3 cellular contexts compared by ENCODE assay signal in genomic region chr20:21309678-21310467, GRCh38.
TF ChIP-seq lines count a peak whose summit lies in the region.

No MANE protein-coding gene starts in this region.

TF ChIP-seq in HepG2, 621 proteins besides CTCF, POLR2A, EP300 and RAD21 (continues in another document):
- TF ChIP-seq ZNF878 (CRISPR knock-in tag; IDR thresholded peaks at IDR 0.05) (no peak), ZBTB40 (IDR thresholded peaks at IDR 0.05) (peak; percentile 17; the same call in 1 of the 2 replicates), ZBTB40 (CRISPR knock-in tag; IDR thresholded peaks at IDR 0.05) (no peak)

TF ChIP-seq in SK-N-SH treated with all-trans-retinoic acid at 6 μM for 48 hours, 23 proteins besides CTCF, POLR2A, EP300 and RAD21:
- TF ChIP-seq TCF4 (CRISPR knock-in tag; IDR thresholded peaks at IDR 0.05; ENCODE audit: borderline replicate concordance), result peak; percentile 63; the same call in 1 of the 2 replicates
- no peak for TF ChIP-seq ZC3H10 (CRISPR knock-in tag; IDR thresholded peaks at IDR 0.05)

TF ChIP-seq in endothelial cell of umbilical vein, 7 proteins besides CTCF, POLR2A, EP300 and RAD21:
- TF ChIP-seq JUN (IDR thresholded peaks at IDR 0.05; ENCODE audit: borderline replicate concordance, insufficient read depth, insufficient read length, low read depth) (no peak), GATA2 (IDR thresholded peaks at IDR 0.05; ENCODE audit: insufficient read depth, insufficient read length, low read depth, low read length) (no peak), FOS (IDR thresholded peaks at IDR 0.05; ENCODE audit: borderline replicate concordance, insufficient read depth, low read length) (no peak), MYC (IDR thresholded peaks at IDR 0.05; ENCODE audit: low read depth, low read length) (no peak), POLR2AphosphoS5 (IDR thresholded peaks at IDR 0.05; ENCODE audit: insufficient read depth, low read depth, low read length) (no peak)
